In genomic region chr3:138872632-138873031, GRCh38 we compare ENCODE assay signal across 26 cellular contexts.
"Had no signal": no experiment of that assay in that cellular context is flagged by ENCODE, and none has a peak within 500 bp of the region (broad histone marks: within the 10 kb centered on the region; RNA-seq: fewer than 3 reads in every experiment).

No MANE protein-coding gene starts in this region.

- DNase-seq: Karpas-422; KG1; MG63; NCI-H1092; NCI-H1105 treated with DMSO at 0.1 percent for 48 hours; NCI-H1417 treated with DMSO at 0.1 percent for 48 hours; NCI-H146; NCI-H1694 treated with DMSO at 0.1 percent for 48 hours; NCI-H1930; NCI-H2081; NCI-H2107; NCI-H2227 treated with DMSO at 0.1 percent for 48 hours; NCI-H446; NCI-H510A; NCI-H524 treated with DMSO at 0.1 percent for 48 hours; NCI-H69; NCI-H774; NK-92 treated with Interleukin-12 subunit alpha and Interleukin-12 subunit beta, amount 100 ng/mL, for 24 hours; PC-3; SHP77 treated with DMSO at 0.1 percent for 48 hours; SJCRH30 had no signal

- H3K27ac ChIP-seq: HL-60, SJCRH30 had no signal

- FAIRE-seq: HTR-8/SVneo had no signal

- H3K4me1 ChIP-seq: SJCRH30 had no signal

- ATAC-seq: Panc1, PC-3, Right ventricle myocardium inferior, SK-N-SH treated with all-trans-retinoic acid at 6 μM for 48 hours had no signal

- H3K27me3 ChIP-seq: MG63, SJCRH30 had no signal

- H3K36me3 ChIP-seq: MG63, SJCRH30 had no signal

- H3K4me3 ChIP-seq: MG63, SJCRH30 had no signal

- H3K9me3 ChIP-seq: SJCRH30 had no signal
